ENCODE assay signal across 29 cellular contexts in the genomic region with DNA sequence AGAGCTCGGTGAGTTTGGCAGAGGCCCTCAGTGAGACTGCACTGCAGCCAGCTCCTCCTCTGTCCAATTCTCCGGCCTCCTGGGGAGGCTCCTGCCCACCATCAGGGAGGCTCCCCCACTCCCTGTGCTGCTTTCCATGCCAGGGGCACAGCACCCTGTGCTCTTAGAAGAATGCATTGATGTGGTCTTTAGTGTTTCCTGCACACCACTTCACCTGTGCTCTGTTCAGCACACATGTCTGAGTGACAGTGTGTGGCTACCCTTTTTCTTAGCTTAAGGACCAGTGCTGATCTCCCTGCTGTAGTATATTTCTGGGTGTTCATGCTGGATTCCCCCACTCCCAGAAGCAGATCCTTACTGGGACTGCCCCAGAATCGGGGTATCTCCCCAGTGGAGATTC. TPM values are rescaled to one million over a fixed set of nuclear protein-coding genes. Genes with fewer than 3 reads are reported as not detected.
"Had no signal": no experiment of that assay in that cellular context is flagged by ENCODE, and none has a peak within 500 bp of the region (broad histone marks: within the 10 kb centered on the region; RNA-seq: fewer than 3 reads in every experiment).

No MANE protein-coding gene starts in this region.

- H3K27ac Mint-ChIP-seq: mesothelial cell of epicardium had no signal

- H3K4me3 ChIP-seq: coronary artery, dorsolateral prefrontal cortex, esophagus squamous epithelium, gastrocnemius medialis, heart right ventricle, left lung, lower lobe of right lung, mucosa of descending colon had no signal

- ATAC-seq: gastrocnemius medialis, left cardiac atrium, left ventricle myocardium superior, mucosa of descending colon had no signal

- H3K9me3 ChIP-seq: esophagus squamous epithelium, gastrocnemius medialis, left lung, lower lobe of right lung, mucosa of descending colon had no signal

- H3K27ac ChIP-seq: coronary artery, dorsolateral prefrontal cortex, esophagus squamous epithelium, gastrocnemius medialis, heart right ventricle, left lung, lower lobe of right lung had no signal

- H3K27me3 ChIP-seq: gastrocnemius medialis, left lung had no signal

- H3K4me1 ChIP-seq: esophagus squamous epithelium, gastrocnemius medialis, left lung, lower lobe of right lung had no signal

- H3K36me3 ChIP-seq: esophagus squamous epithelium, gastrocnemius medialis, heart right ventricle, left lung, lower lobe of right lung had no signal

- H3K4me3 Mint-ChIP-seq: mesothelial cell of epicardium had no signal

- H3K4me1 Mint-ChIP-seq: mesothelial cell of epicardium had no signal

- DNase-seq: dermis blood vessel endothelial cell; dorsolateral prefrontal cortex; effector CD4-positive, alpha-beta T cell; effector memory CD4-positive, alpha-beta T cell; esophagus squamous epithelium; foreskin fibroblast; foreskin melanocyte; gastrocnemius medialis; glutamatergic neuron; head of caudate nucleus; heart right ventricle; hippocampal formation; left cardiac atrium; left lung; left ventricle myocardium superior; lower lobe of right lung; mesenchymal stem cell; mucosa of descending colon had no signal

- H3K36me3 Mint-ChIP-seq: mesothelial cell of epicardium had no signal

RNA-seq across cellular contexts. Expression of gene PRR20G, which starts 36.2 kb away (rescaled TPM):
- total RNA-seq: dermis blood vessel endothelial cell, dorsolateral prefrontal cortex, endothelial cell of umbilical vein, epithelial cell of proximal tubule, esophagus squamous epithelium, gastrocnemius medialis, glomerular endothelial cell, heart right ventricle, left cardiac atrium, left lung, left ventricle myocardium superior, lower leg skin, lower lobe of right lung, lung microvascular endothelial cell, mesenteric fat pad, mesothelial cell of epicardium, mucosa of descending colon, myocyte had no signal
- polyA plus RNA-seq: endothelial cell of umbilical vein, esophagus, heart right ventricle, keratinocyte had no signal
